ENCODE assay signal across 3 cellular contexts in genomic region chr6:77487808-77488425, GRCh38.
TF ChIP-seq lines count a peak whose summit lies in the region.

No MANE protein-coding gene starts in this region.

TF ChIP-seq in SK-N-SH, 30 proteins besides CTCF, POLR2A, EP300 and RAD21 (continues in another document):
- TF ChIP-seq, protein P1, sequence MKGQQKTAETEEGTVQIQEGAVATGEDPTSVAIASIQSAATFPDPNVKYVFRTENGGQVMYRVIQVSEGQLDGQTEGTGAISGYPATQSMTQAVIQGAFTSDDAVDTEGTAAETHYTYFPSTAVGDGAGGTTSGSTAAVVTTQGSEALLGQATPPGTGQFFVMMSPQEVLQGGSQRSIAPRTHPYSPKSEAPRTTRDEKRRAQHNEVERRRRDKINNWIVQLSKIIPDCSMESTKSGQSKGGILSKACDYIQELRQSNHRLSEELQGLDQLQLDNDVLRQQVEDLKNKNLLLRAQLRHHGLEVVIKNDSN (IDR thresholded peaks at IDR 0.05; ENCODE audit: borderline replicate concordance, low read depth): no peak
- no peak for TF ChIP-seq SMC3 (IDR thresholded peaks at IDR 0.05; ENCODE audit: low read depth, low read length)
- no peak for TF ChIP-seq RXRA (IDR thresholded peaks at IDR 0.05; ENCODE audit: borderline replicate concordance, low read depth)
- no peak for TF ChIP-seq YY1 (IDR thresholded peaks at IDR 0.05; ENCODE audit: low read depth)
- no peak for TF ChIP-seq FOXM1 (IDR thresholded peaks at IDR 0.05; ENCODE audit: low read depth)
- no peak for TF ChIP-seq MEF2A (IDR thresholded peaks at IDR 0.05; ENCODE audit: borderline replicate concordance, low read depth)
- TF ChIP-seq EZH2phosphoT487 (IDR thresholded peaks at IDR 0.05; ENCODE audit: borderline replicate concordance, low read depth): no peak
- no peak for TF ChIP-seq NRF1 (IDR thresholded peaks at IDR 0.05; ENCODE audit: low read depth, low read length)
- TF ChIP-seq CHD2 (IDR thresholded peaks at IDR 0.05; ENCODE audit: low read length, partially characterized antibody): no peak
- no peak for TF ChIP-seq FOXJ3 (CRISPR knock-in tag; IDR thresholded peaks at IDR 0.05)
- TF ChIP-seq TCF12 (IDR thresholded peaks at IDR 0.05): no peak
- TF ChIP-seq, protein P2, sequence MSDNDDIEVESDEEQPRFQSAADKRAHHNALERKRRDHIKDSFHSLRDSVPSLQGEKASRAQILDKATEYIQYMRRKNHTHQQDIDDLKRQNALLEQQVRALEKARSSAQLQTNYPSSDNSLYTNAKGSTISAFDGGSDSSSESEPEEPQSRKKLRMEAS (IDR thresholded peaks at IDR 0.05; ENCODE audit: low read depth): no peak
- TF ChIP-seq, protein P3, sequence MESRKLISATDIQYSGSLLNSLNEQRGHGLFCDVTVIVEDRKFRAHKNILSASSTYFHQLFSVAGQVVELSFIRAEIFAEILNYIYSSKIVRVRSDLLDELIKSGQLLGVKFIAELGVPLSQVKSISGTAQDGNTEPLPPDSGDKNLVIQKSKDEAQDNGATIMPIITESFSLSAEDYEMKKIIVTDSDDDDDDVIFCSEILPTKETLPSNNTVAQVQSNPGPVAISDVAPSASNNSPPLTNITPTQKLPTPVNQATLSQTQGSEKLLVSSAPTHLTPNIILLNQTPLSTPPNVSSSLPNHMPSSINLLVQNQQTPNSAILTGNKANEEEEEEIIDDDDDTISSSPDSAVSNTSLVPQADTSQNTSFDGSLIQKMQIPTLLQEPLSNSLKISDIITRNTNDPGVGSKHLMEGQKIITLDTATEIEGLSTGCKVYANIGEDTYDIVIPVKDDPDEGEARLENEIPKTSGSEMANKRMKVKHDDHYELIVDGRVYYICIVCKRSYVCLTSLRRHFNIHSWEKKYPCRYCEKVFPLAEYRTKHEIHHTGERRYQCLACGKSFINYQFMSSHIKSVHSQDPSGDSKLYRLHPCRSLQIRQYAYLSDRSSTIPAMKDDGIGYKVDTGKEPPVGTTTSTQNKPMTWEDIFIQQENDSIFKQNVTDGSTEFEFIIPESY (IDR thresholded peaks at IDR 0.05; ENCODE audit: borderline replicate concordance, low read depth): no peak
- TF ChIP-seq, protein P4, sequence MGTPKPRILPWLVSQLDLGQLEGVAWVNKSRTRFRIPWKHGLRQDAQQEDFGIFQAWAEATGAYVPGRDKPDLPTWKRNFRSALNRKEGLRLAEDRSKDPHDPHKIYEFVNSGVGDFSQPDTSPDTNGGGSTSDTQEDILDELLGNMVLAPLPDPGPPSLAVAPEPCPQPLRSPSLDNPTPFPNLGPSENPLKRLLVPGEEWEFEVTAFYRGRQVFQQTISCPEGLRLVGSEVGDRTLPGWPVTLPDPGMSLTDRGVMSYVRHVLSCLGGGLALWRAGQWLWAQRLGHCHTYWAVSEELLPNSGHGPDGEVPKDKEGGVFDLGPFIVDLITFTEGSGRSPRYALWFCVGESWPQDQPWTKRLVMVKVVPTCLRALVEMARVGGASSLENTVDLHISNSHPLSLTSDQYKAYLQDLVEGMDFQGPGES (IDR thresholded peaks at IDR 0.05; ENCODE audit: low read depth, low read length): no peak
- no peak for TF ChIP-seq RCOR1 (IDR thresholded peaks at IDR 0.05; ENCODE audit: low read length)

TF ChIP-seq in SK-N-SH treated with all-trans-retinoic acid at 6 μM for 48 hours, 23 proteins besides CTCF, POLR2A, EP300 and RAD21:
- no peak for TF ChIP-seq ESRRG (CRISPR knock-in tag; IDR thresholded peaks at IDR 0.05)
- no peak for TF ChIP-seq BACH2 (CRISPR knock-in tag; IDR thresholded peaks at IDR 0.05; ENCODE audit: borderline replicate concordance)
TF ChIP-seq in SK-N-SH treated with all-trans-retinoic acid at 6 μM for 48 hours: peak in this region for 0.

TF ChIP-seq in H1, 55 proteins besides CTCF, POLR2A, EP300 and RAD21:
- TF ChIP-seq CEBPB (IDR thresholded peaks at IDR 0.05; ENCODE audit: low read depth, low read length) (no peak), YY1 (IDR thresholded peaks at IDR 0.05; ENCODE audit: low read depth, low read length) (peak; percentile 75; the same call in 1 of the 2 replicates)
TF ChIP-seq in H1: peak in this region for 1.
